In genomic region chr1:36349241-36349671, GRCh38 we compare ENCODE assay signal across 9 cellular contexts. TPM values are rescaled to one million over a fixed set of nuclear protein-coding genes. Genes with fewer than 3 reads are reported as not detected.
A peak's percentile ranks its signal among the peaks of the same experiment; 100 is the strongest.
DNase-seq lines count a peak whose midpoint lies in the region; ATAC-seq and TF ChIP-seq lines count a peak whose summit lies in the region.
"Had no signal": no experiment of that assay in that cellular context is flagged by ENCODE, and none has a peak within 500 bp of the region (broad histone marks: within the 10 kb centered on the region; RNA-seq: fewer than 3 reads in every experiment).

No MANE protein-coding gene starts in this region.

- peaks cover 31% of the 10 kb centered on the region for H3K4me1 Mint-ChIP-seq in activated naive CD4-positive, alpha-beta T cell treated with anti-CD3 and anti-CD28 coated beads, Interleukin-2, amount 10 ng/mL, durations not matched to agents 7 days and 5 days

- TF ChIP-seq POLR2A in breast epithelium (IDR thresholded peaks at IDR 0.05), result no peak

- no peaks in the 10 kb centered on the region for H3K27me3 ChIP-seq in breast epithelium
- no peaks in the 10 kb centered on the region for H3K27me3 ChIP-seq in thoracic aorta (replicated peaks; ENCODE audit: insufficient read depth)

- H3K4me1 ChIP-seq in breast epithelium (peaks cover 6 to 23% of the 10 kb centered on the region in 2 donors), thoracic aorta (ENCODE audit: control insufficient read depth in 1 of 2, low read depth in 2 of 2) (peaks cover 37 to 49% of the 10 kb centered on the region in 2 donors)

- H3K36me3 Mint-ChIP-seq in activated naive CD4-positive, alpha-beta T cell treated with anti-CD3 and anti-CD28 coated beads, Interleukin-2, amount 10 ng/mL, durations not matched to agents 7 days and 5 days, result peaks cover 41% of the 10 kb centered on the region

- intact Hi-C loops in breast epithelium (cut with DNase I; ENCODE audit: low total_unique reads), result no loop called here

- TF ChIP-seq CTCF in breast epithelium (IDR thresholded peaks at IDR 0.05), result no peak
- no peak for TF ChIP-seq CTCF in thoracic aorta (IDR thresholded peaks at IDR 0.05)

- H3K9me3 Mint-ChIP-seq in activated naive CD4-positive, alpha-beta T cell treated with anti-CD3 and anti-CD28 coated beads, Interleukin-2, amount 10 ng/mL, durations not matched to agents 7 days and 5 days, result no peaks in the 10 kb centered on the region

- no peaks in the 10 kb centered on the region for H3K36me3 ChIP-seq in breast epithelium
- peaks cover 45% of the 10 kb centered on the region for H3K36me3 ChIP-seq in thoracic aorta

- CTCF ChIA-PET in activated naive CD4-positive, alpha-beta T cell treated with anti-CD3 and anti-CD28 coated beads, Interleukin-2, amount 10 ng/mL, durations not matched to agents 7 days and 5 days (lab: Charles Lee), result interaction anchor here (7.1 kb wide), 1 partner anchor 19 kb away, joined by 67 read pairs; no protein-coding TSS in a partner anchor

- H3K4me3 Mint-ChIP-seq in activated naive CD4-positive, alpha-beta T cell treated with anti-CD3 and anti-CD28 coated beads, Interleukin-2, amount 10 ng/mL, durations not matched to agents 7 days and 5 days, result no peak overlapping the region

- H3K27me3 Mint-ChIP-seq in activated naive CD4-positive, alpha-beta T cell treated with anti-CD3 and anti-CD28 coated beads, Interleukin-2, amount 10 ng/mL, durations not matched to agents 7 days and 5 days, result no peaks in the 10 kb centered on the region

- H3K27ac ChIP-seq in breast epithelium, result peak overlapping the region; percentile 88 to 90
- peak overlapping the region; percentile 80 to 89 for H3K27ac ChIP-seq in thoracic aorta
- H3K27ac ChIP-seq: SK-N-MC had no signal

- peak overlapping the region; percentile 55 for H3K27ac Mint-ChIP-seq in activated naive CD4-positive, alpha-beta T cell treated with anti-CD3 and anti-CD28 coated beads, Interleukin-2, amount 10 ng/mL, durations not matched to agents 7 days and 5 days

- DNase-seq in activated naive CD4-positive, alpha-beta T cell treated with anti-CD3 and anti-CD28 coated beads, Interleukin-2, amount 10 ng/mL, durations not matched to agents 7 days and 5 days, result no peak
- DNase-seq in activated naive CD4-positive, alpha-beta T cell treated with anti-CD3 and anti-CD28 coated beads, Interleukin-2, amount 50 U/mL, for 16 hours, result no peak
- no peak for DNase-seq in breast epithelium (ENCODE audit: low spot score in 2 of 2)
- no peak for DNase-seq in thoracic aorta (ENCODE audit: low spot score)
- DNase-seq in 8988T, result no peak
- no peak for DNase-seq in activated gamma-delta T cell (lab: John Stamatoyannopoulos, UW)

- H3K4me3 ChIP-seq in breast epithelium, result no peak overlapping the region
- H3K4me3 ChIP-seq in thoracic aorta, result no peak overlapping the region
- H3K4me3 ChIP-seq: SK-N-MC had no signal

- H3K9me3 ChIP-seq in breast epithelium (no peaks in the 10 kb centered on the region), thoracic aorta (no peaks in the 10 kb centered on the region)

- ATAC-seq in HG03108 (IDR thresholded peaks at IDR 0.05; ENCODE audit: unreplicated experiment) (peak; percentile 49), thoracic aorta (ENCODE audit: insufficient number of reproducible peaks, low FRiP score, low read depth) (no peak), GM18873 (IDR thresholded peaks at IDR 0.05; ENCODE audit: low FRiP score, unreplicated experiment) (no peak)

RNA-seq across cellular contexts. Expression of gene EVA1B, which starts 25.8 kb away (rescaled TPM):
- total RNA-seq in breast epithelium (100 to 1,000 TPM in 2 of 3 donors, 10 to 100 TPM in 1; 62.1 to 129 (median 118) TPM), thoracic aorta (100 to 1,000 TPM; 107 to 189 TPM)

RNA-seq across cellular contexts. Expression of gene STK40, which starts 36.5 kb away (rescaled TPM):
- total RNA-seq in breast epithelium, result 10 to 100 TPM; 22.5 to 36.0 (median 26.2) TPM
- total RNA-seq in thoracic aorta, result 10 to 100 TPM; 60.3 to 61.5 TPM

RNA-seq across cellular contexts. Expression of gene SH3D21, which starts 43.1 kb away (rescaled TPM):
- total RNA-seq in breast epithelium, result 10 to 100 TPM in 2 of 3 donors, under 1 TPM in 1; 0.80 to 18.7 (median 18.0) TPM
- total RNA-seq in thoracic aorta, result 1 to 10 TPM; 3.9 to 5.6 TPM

RNA-seq across cellular contexts. Expression of gene LSM10, which starts 48.5 kb away (rescaled TPM):
- total RNA-seq in breast epithelium (10 to 100 TPM; 31.8 to 49.5 (median 39.7) TPM), thoracic aorta (10 to 100 TPM; 14.4 to 34.4 TPM)
